In the genomic region with DNA sequence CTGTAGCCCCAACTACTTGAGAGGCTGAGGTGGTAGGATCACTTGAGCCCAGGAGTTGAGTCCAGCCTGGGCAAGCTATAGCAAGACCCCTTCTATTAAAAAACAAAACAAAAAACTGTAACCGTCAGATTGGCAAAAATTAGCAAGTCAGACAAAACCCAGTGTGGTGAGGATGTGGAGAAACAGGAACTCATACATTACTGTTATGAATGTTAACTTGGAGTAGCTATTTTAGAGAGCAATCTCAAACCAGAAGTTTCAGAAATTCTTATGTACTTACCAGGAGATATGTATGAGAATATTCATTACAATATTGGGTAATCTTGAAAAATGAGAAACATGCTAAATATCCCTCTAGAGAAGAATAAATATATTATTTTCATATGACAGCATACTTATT, we compare ENCODE assay signal across 13 cellular contexts.
DNase-seq lines count a peak whose midpoint lies in the region; ATAC-seq and TF ChIP-seq lines count a peak whose summit lies in the region.
"Had no signal": no experiment of that assay in that cellular context is flagged by ENCODE, and none has a peak within 500 bp of the region (broad histone marks: within the 10 kb centered on the region; RNA-seq: fewer than 3 reads in every experiment).

No MANE protein-coding gene starts in this region.

- intact Hi-C loops in ascending aorta (cut with DNase I) = loop anchor here (5.0 kb wide), 1 partner anchor 192 kb away; no protein-coding TSS in a partner anchor

- DNase-seq in ascending aorta (ENCODE audit: low spot score in 2 of 2) (no peak), NCI-H2171 (lab: John Stamatoyannopoulos, UW) (no peak), occipital lobe (lab: John Stamatoyannopoulos, UW) (no peak)
- DNase-seq in activated effector memory CD4-positive, alpha-beta T cell treated with anti-CD3 and anti-CD28 coated beads, Interleukin-2, amount 50 U/mL, for 16 hours = no peak
- DNase-seq: activated CD4-positive, alpha-beta T cell treated with anti-CD3 and anti-CD28 coated beads for 4 hours; DND-41; NCI-H510A; right cardiac atrium had no signal

- ATAC-seq in GM18870 (IDR thresholded peaks at IDR 0.05; ENCODE audit: unreplicated experiment) (peak; percentile 81), HG02571 (IDR thresholded peaks at IDR 0.05; ENCODE audit: unreplicated experiment) (peak; percentile 58), HG03469 (IDR thresholded peaks at IDR 0.05; ENCODE audit: unreplicated experiment) (peak; percentile 71)
- ATAC-seq: right cardiac atrium had no signal

- H3K36me3 ChIP-seq in ascending aorta = peaks cover 0 to 4% of the 10 kb centered on the region in 2 donors

- no peaks in the 10 kb centered on the region for H3K9me3 ChIP-seq in ascending aorta

- no peaks in the 10 kb centered on the region for H3K27me3 ChIP-seq in ascending aorta

- no peaks in the 10 kb centered on the region for H3K4me1 ChIP-seq in ascending aorta

- H3K27ac ChIP-seq in ascending aorta = no peak overlapping the region
- H3K27ac ChIP-seq: coronary artery had no signal

- no peak for TF ChIP-seq CTCF in ascending aorta (IDR thresholded peaks at IDR 0.05)

- H3K4me3 ChIP-seq in GM08714 (ENCODE audit: low read length) (peak overlapping the region; percentile 14; the same call in 1 of the 2 replicates), ascending aorta (no peak overlapping the region)
- H3K4me3 ChIP-seq: coronary artery had no signal
